In the genomic region with DNA sequence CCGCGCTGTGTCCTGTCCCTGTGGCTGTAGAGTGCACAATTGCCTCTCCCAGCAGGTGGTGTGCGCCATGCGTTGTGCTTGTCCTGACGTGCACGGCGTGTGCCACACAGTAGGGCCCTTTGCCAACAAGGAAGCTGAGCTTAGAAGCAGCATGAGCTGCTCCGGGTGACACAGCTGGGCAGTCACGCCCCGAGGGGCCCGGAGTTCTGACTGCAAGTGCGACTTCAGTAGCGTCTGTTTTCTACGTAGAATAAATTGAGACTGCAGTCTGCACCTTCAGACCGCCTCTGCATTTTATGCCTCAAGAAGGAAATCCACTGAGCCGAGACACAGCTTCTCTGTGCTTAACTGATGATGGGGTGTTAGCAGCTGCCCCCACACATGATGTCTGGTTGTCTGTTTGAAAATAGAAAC, we compare ENCODE assay signal across 13 cellular contexts.
DNase-seq lines count a peak whose midpoint lies in the region; ATAC-seq and TF ChIP-seq lines count a peak whose summit lies in the region.
"Had no signal": no experiment of that assay in that cellular context is flagged by ENCODE, and none has a peak within 500 bp of the region (broad histone marks: within the 10 kb centered on the region; RNA-seq: fewer than 3 reads in every experiment).

No MANE protein-coding gene starts in this region.

- H3K4me3 ChIP-seq in HEK293 (ENCODE audit: low read depth, low read length) (no peak overlapping the region), epithelial cell of esophagus (ENCODE audit: low read length) (no peak overlapping the region), rectal smooth muscle tissue (ENCODE audit: low read length) (peak overlapping the region; percentile 30)
- H3K4me3 ChIP-seq: cardiac muscle cell had no signal

- H3K27ac ChIP-seq in HEK293 (ENCODE audit: extremely low read depth, low read depth, low read length) (no peak overlapping the region), rectal smooth muscle tissue (ENCODE audit: low read depth, low read length) (peak overlapping the region; percentile 63)
- H3K27ac ChIP-seq: 22Rv1, cardiac muscle cell, foreskin keratinocyte had no signal

- H3K36me3 ChIP-seq in HEK293 (ENCODE audit: control insufficient read depth in 2 of 2, insufficient read depth in 1 of 2, low read length in 2 of 2): no peaks in the 10 kb centered on the region
- no peaks in the 10 kb centered on the region for H3K36me3 ChIP-seq in rectal smooth muscle tissue (ENCODE audit: control insufficient read depth, insufficient read depth, low read length)
- H3K36me3 ChIP-seq: cardiac muscle cell had no signal

- no peak for ATAC-seq in GM19463 (IDR thresholded peaks at IDR 0.05; ENCODE audit: unreplicated experiment)
- ATAC-seq: foreskin keratinocyte had no signal

- CTCF ChIA-PET in HEK293 (lab: Yijun Ruan, JAX): interaction anchor here (1.0 kb wide), 1 partner anchor 81 kb away, joined by 3 read pairs; no protein-coding TSS in a partner anchor

- POLR2A ChIA-PET in HEK293 (lab: Yijun Ruan, JAX): no interaction called here

- no peaks in the 10 kb centered on the region for H3K9me3 ChIP-seq in HEK293 (ENCODE audit: control insufficient read depth, insufficient read depth, low read depth, low read length)

- H3K27me3 ChIP-seq in rectal smooth muscle tissue (ENCODE audit: control insufficient read depth, insufficient read depth, low read length): no peaks in the 10 kb centered on the region
- H3K27me3 ChIP-seq: cardiac muscle cell, foreskin keratinocyte had no signal

- DNase-seq in DMS 273 (lab: John Stamatoyannopoulos, UW; ENCODE audit: unreplicated experiment): peak; percentile 22
- no peak for DNase-seq in DMS 273 treated with DMSO at 0.1 percent for 48 hours (lab: John Stamatoyannopoulos, UW)
- DNase-seq in epithelial cell of esophagus (ENCODE audit: low read depth): peak; percentile 2
- no peak for DNase-seq in MV-4-11 (lab: John Stamatoyannopoulos, UW)
- no peak for DNase-seq in hepatic stellate cell (ENCODE audit: low spot score)
- DNase-seq: CD4-positive, alpha-beta T cell; foreskin keratinocyte; midbrain had no signal

- no peak overlapping the region for H3K9ac ChIP-seq in rectal smooth muscle tissue (ENCODE audit: low read length)

- TF ChIP-seq CTCF in HEK293 (tag by site-specific recombination; IDR thresholded peaks at IDR 0.05) (no peak), epithelial cell of esophagus (IDR thresholded peaks at IDR 0.05; ENCODE audit: insufficient read depth, low read depth, low read length, missing control alignments) (no peak)

- H3K4me1 ChIP-seq in HEK293 (ENCODE audit: control insufficient read depth, insufficient read depth, low read length): no peaks in the 10 kb centered on the region
- peaks cover 5% of the 10 kb centered on the region for H3K4me1 ChIP-seq in rectal smooth muscle tissue (ENCODE audit: control insufficient read depth, insufficient read depth, low read length)
- H3K4me1 ChIP-seq: foreskin keratinocyte had no signal

TF ChIP-seq in HEK293, 187 proteins besides CTCF, POLR2A, EP300 and RAD21:
- peak; percentile 64 for TF ChIP-seq ZIC2 (tag by site-specific recombination; IDR thresholded peaks at IDR 0.05)
- TF ChIP-seq, protein P1, sequence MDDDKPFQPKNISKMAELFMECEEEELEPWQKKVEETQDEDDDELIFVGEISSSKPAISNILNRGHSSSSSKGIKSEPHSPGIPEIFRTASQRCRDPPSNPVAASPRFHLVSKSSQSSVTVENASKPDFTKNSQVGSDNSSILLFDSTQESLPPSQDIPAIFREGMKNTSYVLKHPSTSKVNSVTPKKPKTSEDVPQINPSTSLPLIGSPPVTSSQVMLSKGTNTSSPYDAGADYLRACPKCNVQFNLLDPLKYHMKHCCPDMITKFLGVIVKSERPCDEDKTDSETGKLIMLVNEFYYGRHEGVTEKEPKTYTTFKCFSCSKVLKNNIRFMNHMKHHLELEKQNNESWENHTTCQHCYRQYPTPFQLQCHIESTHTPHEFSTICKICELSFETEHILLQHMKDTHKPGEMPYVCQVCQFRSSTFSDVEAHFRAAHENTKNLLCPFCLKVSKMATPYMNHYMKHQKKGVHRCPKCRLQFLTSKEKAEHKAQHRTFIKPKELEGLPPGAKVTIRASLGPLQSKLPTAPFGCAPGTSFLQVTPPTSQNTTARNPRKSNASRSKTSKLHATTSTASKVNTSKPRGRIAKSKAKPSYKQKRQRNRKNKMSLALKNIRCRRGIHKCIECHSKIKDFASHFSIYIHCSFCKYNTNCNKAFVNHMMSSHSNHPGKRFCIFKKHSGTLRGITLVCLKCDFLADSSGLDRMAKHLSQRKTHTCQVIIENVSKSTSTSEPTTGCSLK (tag by site-specific recombination; IDR thresholded peaks at IDR 0.05): no peak

Comparison
In these comparisons a context has a peak if more than half of its experiments do, and no peak if none do; other contexts are left out.
1. DNase-seq: peak in DMS 273 (single experiment) and epithelial cell of esophagus (single experiment); none in DMS 273 treated with DMSO at 0.1 percent for 48 hours (single experiment), MV-4-11 (single experiment) and hepatic stellate cell (single experiment).